ENCODE assay signal across 10 cellular contexts in the genomic region with DNA sequence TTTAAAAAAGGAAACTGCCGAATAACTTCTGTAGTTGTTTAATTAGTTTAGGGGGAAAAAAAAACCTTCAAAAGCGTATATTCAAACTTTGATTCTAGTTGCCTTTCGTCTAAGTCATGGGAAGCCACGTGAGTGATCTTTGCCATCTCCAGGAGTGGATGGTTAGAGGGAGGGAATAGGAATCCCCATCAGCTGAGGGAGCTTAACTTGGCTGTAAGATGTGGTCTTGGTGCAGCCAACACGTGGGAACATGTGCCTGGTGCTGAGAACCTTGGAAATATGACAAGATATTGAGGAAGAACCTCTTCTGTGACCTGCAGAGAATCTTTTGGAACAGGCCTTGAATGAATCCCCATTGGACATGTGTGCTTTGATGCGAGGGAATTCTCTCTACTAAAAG. TPM values are rescaled to one million over a fixed set of nuclear protein-coding genes. Genes with fewer than 3 reads are reported as not detected.
DNase-seq lines count a peak whose midpoint lies in the region; ATAC-seq, FAIRE-seq and TF ChIP-seq lines count a peak whose summit lies in the region.
"Had no signal": no experiment of that assay in that cellular context is flagged by ENCODE, and none has a peak within 500 bp of the region (broad histone marks: within the 10 kb centered on the region; RNA-seq: fewer than 3 reads in every experiment).

No MANE protein-coding gene starts in this region.

- no peak overlapping the region for H3K27ac ChIP-seq in hepatocyte
- peak overlapping the region; percentile 57 for H3K27ac ChIP-seq in rectal smooth muscle tissue (ENCODE audit: low read depth, low read length)
- H3K27ac ChIP-seq: parathyroid adenoma had no signal

- TF ChIP-seq CTCF in activated B cell treated with CpG ODN at 0.5 μM for 24 hours (IDR thresholded peaks at IDR 0.05) (no peak), hepatocyte (IDR thresholded peaks at IDR 0.05; ENCODE audit: poor library complexity) (no peak)

- H3K27ac Mint-ChIP-seq in activated B cell treated with CpG ODN at 0.5 μM for 24 hours: peak overlapping the region; percentile 59

- no peaks in the 10 kb centered on the region for H3K9me3 Mint-ChIP-seq in activated B cell treated with CpG ODN at 0.5 μM for 24 hours

- no peak for ATAC-seq in activated B cell treated with CpG ODN at 0.5 μM for 24 hours (ENCODE audit: low read depth)

- CTCF ChIA-PET in activated B cell treated with CpG ODN at 0.5 μM for 24 hours (lab: Charles Lee): interaction anchor here (0.7 to 7.7 kb wide), 9 partner anchors 11 to 291 kb away, joined by 3 to 49 read pairs (median 7); no protein-coding TSS in a partner anchor

- peak overlapping the region; percentile 88 for H3K4me3 Mint-ChIP-seq in activated B cell treated with CpG ODN at 0.5 μM for 24 hours

- WGBS in hepatocyte (ENCODE audit: low lambda C conversion rate, missing lambda C conversion rate): 68% methylated on average over 6 of the region's 6 CpGs

- H3K36me3 ChIP-seq in hepatocyte (replicated peaks; ENCODE audit: insufficient read depth, low read depth) (no peaks in the 10 kb centered on the region), rectal smooth muscle tissue (ENCODE audit: control insufficient read depth, insufficient read depth, low read length) (no peaks in the 10 kb centered on the region)

- POLR2A ChIA-PET in activated B cell treated with CpG ODN at 0.5 μM for 24 hours (lab: Charles Lee): interaction anchor here (0.7 to 2.1 kb wide), 4 partner anchors 16 to 198 kb away, joined by 3 to 7 read pairs (median 6); no protein-coding TSS in a partner anchor

- peaks cover 27% of the 10 kb centered on the region for H3K79me2 ChIP-seq in hepatocyte

- H3K4me3 ChIP-seq in hepatocyte (no peak overlapping the region), rectal smooth muscle tissue (ENCODE audit: low read length) (peak overlapping the region; percentile 16)

- H3K27me3 Mint-ChIP-seq in activated B cell treated with CpG ODN at 0.5 μM for 24 hours: no peaks in the 10 kb centered on the region

- H3K27me3 ChIP-seq in hepatocyte (no peaks in the 10 kb centered on the region), rectal smooth muscle tissue (ENCODE audit: control insufficient read depth, insufficient read depth, low read length) (no peaks in the 10 kb centered on the region)

- H3K9me2 ChIP-seq in hepatocyte (replicated peaks; ENCODE audit: insufficient read depth): no peaks in the 10 kb centered on the region

- no peak for TF ChIP-seq POLR2A in GM12892 (IDR thresholded peaks at IDR 0.05; ENCODE audit: low read depth, low read length)

- H3K36me3 Mint-ChIP-seq in activated B cell treated with CpG ODN at 0.5 μM for 24 hours (ENCODE audit: low read depth): no peaks in the 10 kb centered on the region

- no peak overlapping the region for H2AFZ ChIP-seq in hepatocyte

- H3K9ac ChIP-seq in rectal smooth muscle tissue (ENCODE audit: low read length): no peak overlapping the region
- H3K9ac ChIP-seq: parathyroid adenoma had no signal

- H3K4me1 Mint-ChIP-seq in activated B cell treated with CpG ODN at 0.5 μM for 24 hours: peaks cover 26% of the 10 kb centered on the region

- peak overlapping the region; percentile 99 for H3K4me2 ChIP-seq in hepatocyte

- intact Hi-C loops in activated B cell treated with CpG ODN at 0.5 μM for 24 hours (cut with micrococcal nuclease): loop anchor here (1.0 to 10.0 kb wide), 4 partner anchors 15 to 1985 kb away; partner anchors contain the start of gene PSMG1

- peaks cover 3% of the 10 kb centered on the region for H4K20me1 ChIP-seq in hepatocyte (ENCODE audit: insufficient read depth, poor library complexity, severe bottlenecking)

- no peaks in the 10 kb centered on the region for H3K9me3 ChIP-seq in hepatocyte (ENCODE audit: low read depth)

- DNase-seq in GM03348 (ENCODE audit: low spot score): peak; percentile 20
- no peak for DNase-seq in activated B cell treated with CpG ODN at 0.5 μM for 24 hours
- no peak for DNase-seq in hepatocyte (ENCODE audit: low spot score)
- DNase-seq in AML-193 (lab: John Stamatoyannopoulos, UW): no peak
- no peak for DNase-seq in NCI-H82 treated with DMSO at 0.1 percent for 48 hours (lab: John Stamatoyannopoulos, UW; ENCODE audit: unreplicated experiment)
- DNase-seq in GM12892 (ENCODE audit: insufficient read length): no peak
- no peak for DNase-seq in cerebellum (ENCODE audit: low spot score)
- DNase-seq: cerebellar nuclear complex had no signal

- H3K4me1 ChIP-seq in hepatocyte (ENCODE audit: insufficient read depth): peaks cover 12% of the 10 kb centered on the region
- H3K4me1 ChIP-seq in rectal smooth muscle tissue (ENCODE audit: control insufficient read depth, insufficient read depth, low read length): peaks cover 5% of the 10 kb centered on the region
- H3K4me1 ChIP-seq: parathyroid adenoma had no signal

- no peak for FAIRE-seq in GM12892 (lab: Jason Lieb, UNC)

RNA-seq across cellular contexts. Expression of gene BACE2, which starts 1.7 kb away (rescaled TPM):
- total RNA-seq in activated B cell treated with CpG ODN at 0.5 μM for 24 hours (13.0 and 17.1 TPM in 2 replicates), hepatocyte (28.4 and 34.6 TPM in 2 replicates), cerebellum (6.0 TPM)
- polyA plus RNA-seq in hepatocyte: 35.6 and 37.0 TPM in 2 replicates
- 1.7 TPM for polyA plus RNA-seq in GM12892 (2012; ENCODE audit: missing spikeins)
